1 cellular context compared by ENCODE assay signal in genomic region chr1:225532240-225532944, GRCh38.
TF ChIP-seq lines count a peak whose summit lies in the region.

No MANE protein-coding gene starts in this region.

TF ChIP-seq in GM23338, 12 proteins besides CTCF, POLR2A, EP300 and RAD21 (continued from another document):
- no peak for TF ChIP-seq ZNF462 (CRISPR knock-in tag; IDR thresholded peaks at IDR 0.05)
- TF ChIP-seq POLR2AphosphoS5 (IDR thresholded peaks at IDR 0.05; ENCODE audit: low read depth) = no peak
- TF ChIP-seq NANOG (IDR thresholded peaks at IDR 0.05; ENCODE audit: borderline replicate concordance) = no peak
- TF ChIP-seq REST (IDR thresholded peaks at IDR 0.05; ENCODE audit: unreplicated experiment) = no peak
- no peak for TF ChIP-seq ZNF114 (CRISPR knock-in tag; IDR thresholded peaks at IDR 0.05)
- TF ChIP-seq JUNB (IDR thresholded peaks at IDR 0.05; ENCODE audit: unreplicated experiment) = no peak
- TF ChIP-seq EZH2 (IDR thresholded peaks at IDR 0.05; ENCODE audit: low read depth, unreplicated experiment) = no peak
